Comparison of ENCODE assay signal across 27 cellular contexts in the genomic region with DNA sequence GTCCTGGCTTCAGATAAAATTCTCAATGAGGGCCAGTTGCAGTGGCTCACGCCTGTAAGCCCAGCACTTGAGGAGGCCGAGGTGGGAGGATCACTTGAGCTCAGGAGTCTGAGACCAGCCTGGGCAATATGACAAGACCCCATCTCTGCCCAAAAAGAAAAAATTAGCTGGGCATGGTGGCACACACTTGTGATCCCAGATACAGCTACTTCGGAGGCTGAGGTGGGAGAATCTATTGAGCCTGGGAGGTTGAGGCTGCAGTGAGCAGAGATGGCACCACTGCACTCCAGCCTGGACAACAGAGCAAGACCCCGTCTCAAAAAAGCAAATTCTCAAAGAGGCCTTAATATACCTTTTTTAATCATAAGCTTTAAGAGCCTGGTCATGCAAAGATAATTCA.
"Had no signal": no experiment of that assay in that cellular context is flagged by ENCODE, and none has a peak within 500 bp of the region (broad histone marks: within the 10 kb centered on the region; RNA-seq: fewer than 3 reads in every experiment).

No MANE protein-coding gene starts in this region.

- H3K4me1 Mint-ChIP-seq: activated naive CD4-positive, alpha-beta T cell treated with anti-CD3 and anti-CD28 coated beads, Interleukin-2, amount 10 ng/mL, durations not matched to agents 7 days and 5 days had no signal

- H3K27me3 ChIP-seq: brain microvascular endothelial cell, cardiac muscle cell, SJCRH30 had no signal

- H3K36me3 Mint-ChIP-seq: activated naive CD4-positive, alpha-beta T cell treated with anti-CD3 and anti-CD28 coated beads, Interleukin-2, amount 10 ng/mL, durations not matched to agents 7 days and 5 days; activated naive CD8-positive, alpha-beta T cell treated with anti-CD3 and anti-CD28 coated beads for 36 hours had no signal

- H3K4me2 ChIP-seq: SK-N-SH had no signal

- H3K4me3 ChIP-seq: cardiac muscle cell, SJCRH30 had no signal

- H3K9ac ChIP-seq: SK-N-SH had no signal

- DNase-seq: activated CD4-positive, alpha-beta memory T cell treated with anti-CD3 and anti-CD28 coated beads, Interleukin-2, amount 10 ng/mL, durations not matched to agents 7 days and 5 days; activated CD4-positive, alpha-beta T cell treated with anti-CD3 and anti-CD28 coated beads for 36 hours; activated CD4-positive, alpha-beta T cell treated with anti-CD3 and anti-CD28 coated beads, Interleukin-2, amount 50 U/mL, for 1 hour; activated gamma-delta T cell treated with Interleukin-2 at 50 U/mL for 16 hours; activated naive CD4-positive, alpha-beta T cell treated with anti-CD3 and anti-CD28 coated beads, Interleukin-2, amount 10 ng/mL, durations not matched to agents 7 days and 5 days; activated naive CD8-positive, alpha-beta T cell treated with anti-CD3 and anti-CD28 coated beads for 36 hours; activated T-cell treated with anti-CD3 and anti-CD28 coated beads for 4 hours; activated T-cell treated with anti-CD3 and anti-CD28 coated beads, Interleukin-2, amount 50 U/mL, for 48 hours; brain microvascular endothelial cell; NCI-H1048; NCI-H1694; NCI-H2029; NCI-H2107; NCI-H2171 treated with DMSO at 0.1 percent for 48 hours; NCI-H345; NCI-H510A; NCI-H526 treated with DMSO at 0.1 percent for 48 hours; NCI-H82; RPMI8226; SJCRH30; SK-N-SH; T-helper 1 cell had no signal

- H3K27me3 Mint-ChIP-seq: activated CD4-positive, alpha-beta memory T cell treated with anti-CD3 and anti-CD28 coated beads, Interleukin-2, amount 10 ng/mL, durations not matched to agents 7 days and 5 days; activated CD4-positive, alpha-beta T cell treated with anti-CD3 and anti-CD28 coated beads for 36 hours; activated naive CD4-positive, alpha-beta T cell treated with anti-CD3 and anti-CD28 coated beads, Interleukin-2, amount 10 ng/mL, durations not matched to agents 7 days and 5 days; activated naive CD8-positive, alpha-beta T cell treated with anti-CD3 and anti-CD28 coated beads for 36 hours had no signal

- H3K36me3 ChIP-seq: brain microvascular endothelial cell, cardiac muscle cell, SJCRH30 had no signal

- ATAC-seq: activated CD4-positive, alpha-beta T cell treated with anti-CD3 and anti-CD28 coated beads for 36 hours; Panc1; Right ventricle myocardium inferior had no signal

- H3K9me3 Mint-ChIP-seq: activated CD4-positive, alpha-beta memory T cell treated with anti-CD3 and anti-CD28 coated beads, Interleukin-2, amount 10 ng/mL, durations not matched to agents 7 days and 5 days; activated naive CD4-positive, alpha-beta T cell treated with anti-CD3 and anti-CD28 coated beads, Interleukin-2, amount 10 ng/mL, durations not matched to agents 7 days and 5 days; activated naive CD8-positive, alpha-beta T cell treated with anti-CD3 and anti-CD28 coated beads for 36 hours; activated T-helper 2 cell treated with anti-CD3 and anti-CD28 coated beads, Interferon-gamma antibody, Interleukin-2, Interleukin-4, amounts not matched to agents 10 μg/mL and 5 μg/mL and 100 μg/mL, durations not matched to agents 14 hours and 24 hours and 36 hours had no signal

- H3K9me3 ChIP-seq: SJCRH30, SK-N-SH had no signal

- H3K27ac ChIP-seq: brain microvascular endothelial cell, cardiac muscle cell, SJCRH30, VCaP had no signal

- H3K4me1 ChIP-seq: SJCRH30 had no signal

- H3K27ac Mint-ChIP-seq: activated CD4-positive, alpha-beta memory T cell treated with anti-CD3 and anti-CD28 coated beads, Interleukin-2, amount 10 ng/mL, durations not matched to agents 7 days and 5 days; activated CD4-positive, alpha-beta T cell treated with anti-CD3 and anti-CD28 coated beads for 36 hours; activated naive CD4-positive, alpha-beta T cell treated with anti-CD3 and anti-CD28 coated beads, Interleukin-2, amount 10 ng/mL, durations not matched to agents 7 days and 5 days; activated naive CD8-positive, alpha-beta T cell treated with anti-CD3 and anti-CD28 coated beads for 36 hours; activated T-helper 2 cell treated with anti-CD3 and anti-CD28 coated beads, Interferon-gamma antibody, Interleukin-2, Interleukin-4, amounts not matched to agents 10 μg/mL and 5 μg/mL and 100 μg/mL, durations not matched to agents 14 hours and 24 hours and 36 hours had no signal

- H3K4me3 Mint-ChIP-seq: activated CD4-positive, alpha-beta memory T cell treated with anti-CD3 and anti-CD28 coated beads, Interleukin-2, amount 10 ng/mL, durations not matched to agents 7 days and 5 days; activated CD4-positive, alpha-beta T cell treated with anti-CD3 and anti-CD28 coated beads for 36 hours; activated naive CD4-positive, alpha-beta T cell treated with anti-CD3 and anti-CD28 coated beads, Interleukin-2, amount 10 ng/mL, durations not matched to agents 7 days and 5 days; activated naive CD8-positive, alpha-beta T cell treated with anti-CD3 and anti-CD28 coated beads for 36 hours had no signal
